Comparison of ENCODE assay signal across 18 cellular contexts in the genomic region with DNA sequence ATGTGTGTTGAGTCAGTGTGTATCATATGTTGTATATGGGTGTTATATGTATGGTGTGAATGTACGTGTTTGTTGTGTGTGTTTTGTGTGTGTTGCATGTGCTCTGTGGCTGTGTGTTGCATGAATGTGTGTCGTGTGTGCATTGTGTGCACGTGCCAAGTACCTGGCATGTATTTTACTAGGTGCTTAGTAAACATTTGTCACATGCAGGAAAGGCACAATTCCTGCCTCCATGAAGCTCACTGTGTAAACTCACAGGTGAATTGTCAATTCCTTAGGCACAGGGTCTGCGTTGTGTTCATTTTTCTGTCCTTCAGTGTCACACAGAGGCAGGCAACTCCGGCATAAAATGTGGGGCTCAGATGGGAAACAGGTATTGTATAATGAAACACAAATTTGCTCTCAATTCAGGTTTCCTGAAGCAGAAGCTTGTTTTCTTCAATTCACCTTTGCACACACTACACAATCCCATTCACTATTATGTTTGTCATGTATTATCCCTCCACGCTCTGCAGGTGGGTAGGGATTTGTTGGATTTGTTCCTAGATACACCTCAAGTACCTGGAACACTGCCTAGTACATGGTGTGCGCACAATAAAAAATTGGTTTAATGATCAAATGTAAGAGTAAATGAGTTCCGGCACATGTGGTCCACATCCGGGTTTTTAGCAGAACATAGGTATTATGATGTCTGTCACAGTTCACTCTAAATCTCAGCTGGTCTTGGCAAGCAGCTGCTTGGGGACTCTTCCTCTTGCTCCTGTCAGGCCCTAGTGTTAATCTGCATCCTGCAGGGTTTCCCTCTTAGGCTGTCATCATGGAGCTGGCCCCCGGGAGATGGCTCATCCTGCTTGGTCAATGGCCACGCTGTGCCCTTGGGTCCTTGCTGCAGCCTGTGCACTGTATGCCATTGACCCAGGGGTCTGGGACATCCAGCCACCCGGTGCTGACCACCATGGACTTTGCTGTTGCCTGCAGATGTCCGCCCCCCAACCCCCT. TPM values are rescaled to one million over a fixed set of nuclear protein-coding genes. Genes with fewer than 3 reads are reported as not detected.
A peak's percentile ranks its signal among the peaks of the same experiment; 100 is the strongest.
DNase-seq lines count a peak whose midpoint lies in the region; ATAC-seq and TF ChIP-seq lines count a peak whose summit lies in the region.
"Had no signal": no experiment of that assay in that cellular context is flagged by ENCODE, and none has a peak within 500 bp of the region (broad histone marks: within the 10 kb centered on the region; RNA-seq: fewer than 3 reads in every experiment).

No MANE protein-coding gene starts in this region.

- peak overlapping the region; percentile 85 for H2AK5ac ChIP-seq in IMR-90 (ENCODE audit: low read depth, low read length)

- no peak for DNase-seq in IMR-90
- DNase-seq in NCI-H345 (lab: John Stamatoyannopoulos, UW) = peak; percentile 88
- DNase-seq in dermis microvascular lymphatic vessel endothelial cell (ENCODE audit: low read depth in 2 of 2) = peak; percentile 17 to 85
- no peak for DNase-seq in heart right ventricle
- no peak for DNase-seq in foreskin keratinocyte
- DNase-seq: activated CD4-positive, CD25-positive, alpha-beta regulatory T cell treated with anti-CD3 and anti-CD28 coated beads, Interleukin-2, amount 50 U/mL, for 72 hours; effector memory CD4-positive, alpha-beta T cell; GM23248; mesendoderm; NCI-H1694; NCI-H82; spleen; stimulated activated CD8-positive, alpha-beta memory T cell treated with anti-CD3 and anti-CD28 coated beads, Interleukin-4, amount 100 ng/mL, for 48 hours had no signal

- intact Hi-C loops in IMR-90 (cut with micrococcal nuclease) (no loop called here), heart right ventricle (cut with DNase I) (no loop called here)

- H2BK5ac ChIP-seq in IMR-90 (ENCODE audit: low read depth, low read length, poor library complexity, severe bottlenecking) = no peak overlapping the region

- H3K23ac ChIP-seq in IMR-90 (ENCODE audit: low read depth, low read length) = no peak overlapping the region

- no peaks in the 10 kb centered on the region for H3K36me3 Mint-ChIP-seq in nephron (ENCODE audit: low read depth)
- H3K36me3 Mint-ChIP-seq: natural killer cell treated with Interleukin-12 subunit alpha and Interleukin-12 subunit beta and Interleukin-15 and Interleukin-18, amount 100 ng/mL, for 72 hours had no signal

- no peak for TF ChIP-seq POLR2A in IMR-90 (IDR thresholded peaks at IDR 0.05; ENCODE audit: low read depth, low read length)

- peak overlapping the region; percentile 46; the same call in 1 of the 2 replicates for H2BK20ac ChIP-seq in IMR-90 (ENCODE audit: low read depth, low read length)

- H3K27ac ChIP-seq in IMR-90 (ENCODE audit: insufficient read depth, low read length) = no peak overlapping the region
- no peak overlapping the region for H3K27ac ChIP-seq in heart right ventricle
- no peak overlapping the region for H3K27ac ChIP-seq in foreskin keratinocyte
- H3K27ac ChIP-seq: cardiac muscle cell, spleen had no signal

- peak overlapping the region; percentile 78; the same call in 1 of the 2 replicates for H4K91ac ChIP-seq in IMR-90 (ENCODE audit: insufficient read depth, low read depth, low read length)

- H3K9me1 ChIP-seq in IMR-90 (ENCODE audit: insufficient read depth, low read length) = peaks cover 16% of the 10 kb centered on the region

- no peaks in the 10 kb centered on the region for H3K27me3 Mint-ChIP-seq in nephron (ENCODE audit: low read depth)

- peak overlapping the region; percentile 67; the same call in 1 of the 3 replicates for H2BK15ac ChIP-seq in IMR-90 (ENCODE audit: low read depth, low read length)

- dilution Hi-C loops in IMR-90 (cut with HindIII; ENCODE audit: low sequenced_read_pairs, unreplicated experiment) = no loop called here

- no peak overlapping the region for H3K56ac ChIP-seq in IMR-90 (ENCODE audit: extremely low read depth, insufficient read depth, low read length)

- H3K14ac ChIP-seq in IMR-90 (replicated peaks; ENCODE audit: low read depth, low read length) = no peak overlapping the region

- no peak overlapping the region for H2AK9ac ChIP-seq in IMR-90 (replicated peaks; ENCODE audit: low read depth, low read length, poor library complexity)

- no TSS peak for BruUV-seq in IMR-90 (replicated peaks; lab: Mats Ljungman, UMichigan)

- no peaks in the 10 kb centered on the region for H4K20me1 ChIP-seq in IMR-90 (ENCODE audit: insufficient read depth, low read length)

- TF ChIP-seq CTCF in IMR-90 (conservative IDR thresholded peaks at IDR 0.05; ENCODE audit: low read depth, low read length) (no peak), nephron (IDR thresholded peaks at IDR 0.05; ENCODE audit: unreplicated experiment in 3 of 3) (no peak), heart right ventricle (IDR thresholded peaks at IDR 0.05) (no peak), foreskin keratinocyte (conservative IDR thresholded peaks at IDR 0.05) (no peak)

- CTCF ChIA-PET in IMR-90 (lab: Yijun Ruan, JAX) = no interaction called here

- POLR2A ChIA-PET in IMR-90 (lab: Charles Lee; ENCODE audit: unreplicated experiment) = no interaction called here

- H3K4me1 ChIP-seq in IMR-90 (ENCODE audit: control insufficient read depth, insufficient read depth, low read length) (peaks cover 17% of the 10 kb centered on the region), heart right ventricle (peaks cover 0 to 38% (median 9%) of the 10 kb centered on the region in 9 donors), foreskin keratinocyte (no peaks in the 10 kb centered on the region)

- H3K4ac ChIP-seq in IMR-90 (ENCODE audit: low read depth, low read length) = peak overlapping the region; percentile 32; the same call in 1 of the 2 replicates

- H3K27ac Mint-ChIP-seq in nephron = peak overlapping the region in 2 of 3 experiments; percentile 7 to 43
- H3K27ac Mint-ChIP-seq: natural killer cell treated with Interleukin-12 subunit alpha and Interleukin-12 subunit beta and Interleukin-15 and Interleukin-18, amount 100 ng/mL, for 72 hours; T-helper 2 cell treated with Interferon-gamma antibody and Interleukin-4, amounts not matched to agents 5 μg/mL and 100 μg/mL, for 36 hours had no signal

- H3K9ac ChIP-seq in IMR-90 (ENCODE audit: low read depth, low read length) = no peak overlapping the region

- peak overlapping the region; percentile 62; the same call in 1 of the 2 replicates for H2BK120ac ChIP-seq in IMR-90 (ENCODE audit: low read depth, low read length)

- peaks cover 34% of the 10 kb centered on the region for H3K4me1 Mint-ChIP-seq in nephron

- no peak overlapping the region for H3K4me3 Mint-ChIP-seq in nephron
- H3K4me3 Mint-ChIP-seq: natural killer cell treated with Interleukin-12 subunit alpha and Interleukin-12 subunit beta and Interleukin-15 and Interleukin-18, amount 100 ng/mL, for 72 hours; T-helper 2 cell treated with Interferon-gamma antibody and Interleukin-4, amounts not matched to agents 5 μg/mL and 100 μg/mL, for 36 hours had no signal

- in situ Hi-C loops in IMR-90 (cut with MboI; ENCODE audit: low sequenced_read_pairs) = no loop called here

- H3K4me3 ChIP-seq in IMR-90 (ENCODE audit: insufficient read depth, low read depth, low read length) = no peak overlapping the region
- no peak overlapping the region for H3K4me3 ChIP-seq in heart right ventricle
- H3K4me3 ChIP-seq: cardiac muscle cell, GM23248, spleen had no signal

- H3K27me3 ChIP-seq in IMR-90 (ENCODE audit: control insufficient read depth, insufficient read depth, low read length) = no peaks in the 10 kb centered on the region
- no peaks in the 10 kb centered on the region for H3K27me3 ChIP-seq in heart right ventricle
- H3K27me3 ChIP-seq in foreskin keratinocyte = no peaks in the 10 kb centered on the region
- H3K27me3 ChIP-seq: cardiac muscle cell, spleen had no signal

- H4K5ac ChIP-seq in IMR-90 (ENCODE audit: low read depth, low read length) = no peak overlapping the region

- H3K9me3 Mint-ChIP-seq in nephron = no peaks in the 10 kb centered on the region
- H3K9me3 Mint-ChIP-seq: natural killer cell treated with Interleukin-12 subunit alpha and Interleukin-12 subunit beta and Interleukin-15 and Interleukin-18, amount 100 ng/mL, for 72 hours; T-helper 2 cell treated with Interferon-gamma antibody and Interleukin-4, amounts not matched to agents 5 μg/mL and 100 μg/mL, for 36 hours had no signal

- ATAC-seq in IMR-90 (ENCODE audit: low read depth) = no peak
- ATAC-seq in heart right ventricle = no peak
- no peak for ATAC-seq in GM21360 (IDR thresholded peaks at IDR 0.05; ENCODE audit: unreplicated experiment)
- ATAC-seq in foreskin keratinocyte = no peak
- ATAC-seq: natural killer cell treated with Interleukin-12 subunit alpha and Interleukin-12 subunit beta and Interleukin-15 and Interleukin-18, amount 100 ng/mL, for 72 hours had no signal

- 91 to 100% methylated on average over 1 to 6 of the region's 13 CpGs for WGBS in IMR-90 (ENCODE audit: extremely low coverage in 2 of 2, insufficient read length in 1 of 2), 2 experiments
- WGBS in heart right ventricle, 2 donors = 89 to 92% methylated on average over 13 of the region's 13 CpGs

- TF ChIP-seq RAD21 in IMR-90 (IDR thresholded peaks at IDR 0.05; ENCODE audit: low read length) = no peak

- H3K79me1 ChIP-seq in IMR-90 (ENCODE audit: low read depth in 1 of 2, low read length in 2 of 2) = peaks cover 17 to 36% of the 10 kb centered on the region in 2 experiments; a peak in 3 of 4 replicates

- H3K9me3 ChIP-seq in IMR-90 (ENCODE audit: control insufficient read depth, insufficient read depth, low read length) = no peaks in the 10 kb centered on the region
- no peaks in the 10 kb centered on the region for H3K9me3 ChIP-seq in heart right ventricle
- H3K9me3 ChIP-seq: spleen had no signal

- no peak overlapping the region for H2AFZ ChIP-seq in IMR-90 (replicated peaks; ENCODE audit: low read length, poor library complexity)
- H2AFZ ChIP-seq: GM23248 had no signal

- H4K8ac ChIP-seq in IMR-90 (ENCODE audit: low read depth in 2 of 2, low read length in 2 of 2) = peak overlapping the region; percentile 7 to 32; a peak in 2 of 4 replicates

- H3K36me3 ChIP-seq in IMR-90 (ENCODE audit: control insufficient read depth, insufficient read depth, low read length) (peaks cover 2% of the 10 kb centered on the region), heart right ventricle (no peaks in the 10 kb centered on the region)
- H3K36me3 ChIP-seq: cardiac muscle cell, spleen had no signal

- no peak overlapping the region for H3K4me2 ChIP-seq in IMR-90 (ENCODE audit: low read depth, low read length)

- no peak overlapping the region; the same call in 1 of the 2 replicates for H3K18ac ChIP-seq in IMR-90 (ENCODE audit: low read depth, low read length)

RNA-seq across cellular contexts. Expression of a gene that starts 22.0 kb away (rescaled TPM):
- total RNA-seq in IMR-90 (2012; rRNA removed) (6.5 and 8.1 TPM in 2 replicates), dermis microvascular lymphatic vessel endothelial cell (7.2 and 46.9 TPM in 2 replicates), heart right ventricle (10 to 100 TPM in 9 of 10 donors, 1 to 10 TPM in 1; 5.7 to 47.0 (median 17.6) TPM), foreskin keratinocyte (3.6 and 4.2 TPM in 2 replicates)
- polyA plus RNA-seq in IMR-90 (2012; rRNA removed) (11.3 and 13.8 TPM in 2 replicates), heart right ventricle (10 to 100 TPM; 22.0 to 28.7 TPM), foreskin keratinocyte (1.6 and 2.5 TPM in 2 replicates)
- 4.6 and 9.3 TPM in 2 replicates for polyA plus RNA-seq in IMR-90 (2012; cell fraction: cytosol; rRNA removed)
- 6.3 and 29.2 TPM in 2 replicates for polyA plus RNA-seq in IMR-90 (2012; cell fraction: nucleus; rRNA removed; ENCODE audit: low replicate concordance)

Comparison
In these comparisons a context has a peak if more than half of its experiments do, and no peak if none do; other contexts are left out.
1. DNase-seq: peak in NCI-H345 (single experiment) and dermis microvascular lymphatic vessel endothelial cell (2 of 2); none in IMR-90 (single experiment), heart right ventricle (0 of 2) and foreskin keratinocyte (0 of 2).